Comparison of ENCODE assay signal across 15 cellular contexts in the genomic region with DNA sequence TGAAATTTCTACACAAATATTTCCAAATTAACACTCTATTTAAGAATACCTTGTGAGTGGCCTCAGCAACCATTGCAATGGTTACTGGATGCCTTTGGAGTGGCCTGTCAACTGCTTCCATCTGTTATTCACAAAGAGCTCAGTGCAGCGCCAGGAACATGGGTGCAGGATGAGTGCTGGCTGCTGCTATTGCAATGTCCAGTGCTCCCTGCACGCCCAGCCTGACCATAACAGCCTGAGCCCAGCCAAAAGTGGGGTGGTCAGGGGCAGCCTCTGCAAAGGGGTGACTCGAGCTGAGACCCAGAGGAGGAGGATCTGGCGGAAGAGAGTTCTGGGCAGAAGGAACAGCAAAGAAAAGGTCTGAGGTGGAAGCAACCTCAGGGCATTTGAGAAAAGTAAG. TPM values are rescaled to one million over a fixed set of nuclear protein-coding genes. Genes with fewer than 3 reads are reported as not detected.
DNase-seq lines count a peak whose midpoint lies in the region; ATAC-seq and TF ChIP-seq lines count a peak whose summit lies in the region.
"Had no signal": no experiment of that assay in that cellular context is flagged by ENCODE, and none has a peak within 500 bp of the region (broad histone marks: within the 10 kb centered on the region; RNA-seq: fewer than 3 reads in every experiment).

No MANE protein-coding gene starts in this region.

- H3K27ac Mint-ChIP-seq in stimulated activated naive CD8-positive, alpha-beta T cell treated with anti-CD3 and anti-CD28 coated beads, Interleukin-15, Interleukin-2, amounts not matched to agents 100 ng/mL and 50 ng/mL, for 24 hours, result peak overlapping the region; percentile 94
- peak overlapping the region; percentile 87 for H3K27ac Mint-ChIP-seq in activated CD4-positive, alpha-beta memory T cell treated with anti-CD3 and anti-CD28 coated beads for 36 hours
- peak overlapping the region in 4 of 6 donors; percentile 17 to 92 (median 88) for H3K27ac Mint-ChIP-seq in immature natural killer cell

- intact Hi-C loops in activated CD4-positive, alpha-beta memory T cell treated with anti-CD3 and anti-CD28 coated beads for 36 hours (cut with micrococcal nuclease), result no loop called here

- no peak overlapping the region for H3K27ac ChIP-seq in RWPE1
- H3K27ac ChIP-seq: BLaER1, cardiac muscle cell had no signal

- no peak for ATAC-seq in stimulated activated naive CD8-positive, alpha-beta T cell treated with anti-CD3 and anti-CD28 coated beads, Interleukin-15, Interleukin-2, amounts not matched to agents 100 U/mL and 50 U/mL, for 24 hours
- no peak for ATAC-seq in HG03460 (IDR thresholded peaks at IDR 0.05; ENCODE audit: unreplicated experiment)

- no peak for TF ChIP-seq CTCF in RWPE1 (conservative IDR thresholded peaks at IDR 0.05; ENCODE audit: low read depth)

- CTCF ChIA-PET in activated CD4-positive, alpha-beta memory T cell treated with anti-CD3 and anti-CD28 coated beads for 36 hours (lab: Charles Lee), result interaction anchor here (1.4 to 2.6 kb wide), 2 partner anchors 10 to 12 kb away, joined by 4 to 9 read pairs; no protein-coding TSS in a partner anchor
- CTCF ChIA-PET in RWPE1 (lab: Yijun Ruan, JAX), result interaction anchor here (0.5 kb wide), 1 partner anchor 9 kb away, joined by 3 read pairs; no protein-coding TSS in a partner anchor

- H3K27me3 Mint-ChIP-seq in stimulated activated naive CD8-positive, alpha-beta T cell treated with anti-CD3 and anti-CD28 coated beads, Interleukin-15, Interleukin-2, amounts not matched to agents 100 ng/mL and 50 ng/mL, for 24 hours, result no peaks in the 10 kb centered on the region
- H3K27me3 Mint-ChIP-seq in activated CD4-positive, alpha-beta memory T cell treated with anti-CD3 and anti-CD28 coated beads for 36 hours, result no peaks in the 10 kb centered on the region
- peaks cover 0 to 2% (median under 1%) of the 10 kb centered on the region in 3 donors for H3K27me3 Mint-ChIP-seq in immature natural killer cell (ENCODE audit: low read depth in 3 of 3)

- peaks cover 75% of the 10 kb centered on the region for H3K4me1 Mint-ChIP-seq in stimulated activated naive CD8-positive, alpha-beta T cell treated with anti-CD3 and anti-CD28 coated beads, Interleukin-15, Interleukin-2, amounts not matched to agents 100 ng/mL and 50 ng/mL, for 24 hours (ENCODE audit: low read depth)
- H3K4me1 Mint-ChIP-seq in activated CD4-positive, alpha-beta memory T cell treated with anti-CD3 and anti-CD28 coated beads for 36 hours (ENCODE audit: low read depth), result peaks cover 66% of the 10 kb centered on the region
- peaks cover 66% of the 10 kb centered on the region in 2 donors for H3K4me1 Mint-ChIP-seq in immature natural killer cell

- H3K4me3 Mint-ChIP-seq in stimulated activated naive CD8-positive, alpha-beta T cell treated with anti-CD3 and anti-CD28 coated beads, Interleukin-15, Interleukin-2, amounts not matched to agents 100 ng/mL and 50 ng/mL, for 24 hours, result peak overlapping the region; percentile 70
- H3K4me3 Mint-ChIP-seq in activated CD4-positive, alpha-beta memory T cell treated with anti-CD3 and anti-CD28 coated beads for 36 hours, result peak overlapping the region; percentile 66
- peak overlapping the region in 4 of 5 donors; percentile 62 to 87 (median 73) for H3K4me3 Mint-ChIP-seq in immature natural killer cell

- POLR2A ChIA-PET in activated CD4-positive, alpha-beta memory T cell treated with anti-CD3 and anti-CD28 coated beads for 36 hours (lab: Charles Lee), result interaction anchor here (0.6 to 4.0 kb wide), 2 partner anchors 10 to 12 kb away, joined by 4 to 19 read pairs; no protein-coding TSS in a partner anchor
- POLR2A ChIA-PET in RWPE1 (lab: Yijun Ruan, JAX; ENCODE audit: low non-redundant PET), result no interaction called here

- no peak for DNase-seq in stimulated activated naive CD8-positive, alpha-beta T cell treated with anti-CD3 and anti-CD28 coated beads, Interleukin-15, Interleukin-2, amounts not matched to agents 100 U/mL and 50 U/mL, for 24 hours
- DNase-seq in activated CD4-positive, alpha-beta memory T cell treated with anti-CD3 and anti-CD28 coated beads for 36 hours, result peak; percentile 7
- DNase-seq in immature natural killer cell (no peak), SHP77 treated with DMSO at 0.1 percent for 48 hours (lab: John Stamatoyannopoulos, UW) (no peak), RWPE1 (ENCODE audit: low spot score) (no peak)
- DNase-seq: activated CD4-positive, alpha-beta T cell treated with anti-CD3 and anti-CD28 coated beads, Interleukin-2, amount 50 U/mL, for 4 hours; DMS53; naive B cell; NCI-H1436 treated with DMSO at 0.1 percent for 48 hours; NCI-H345; stimulated activated CD4-positive, alpha-beta T cell treated with anti-CD3 and anti-CD28 coated beads, Interleukin-12 subunit alpha, Interleukin-12 subunit beta, amount 100 ng/mL, for 4 hours had no signal

- H3K36me3 Mint-ChIP-seq in stimulated activated naive CD8-positive, alpha-beta T cell treated with anti-CD3 and anti-CD28 coated beads, Interleukin-15, Interleukin-2, amounts not matched to agents 100 ng/mL and 50 ng/mL, for 24 hours (ENCODE audit: low read depth), result peaks cover 16% of the 10 kb centered on the region
- H3K36me3 Mint-ChIP-seq in activated CD4-positive, alpha-beta memory T cell treated with anti-CD3 and anti-CD28 coated beads for 36 hours, result peaks cover 4% of the 10 kb centered on the region
- H3K36me3 Mint-ChIP-seq in immature natural killer cell, result peaks cover 0 to 12% (median 8%) of the 10 kb centered on the region in 3 donors

- H3K9me3 Mint-ChIP-seq in stimulated activated naive CD8-positive, alpha-beta T cell treated with anti-CD3 and anti-CD28 coated beads, Interleukin-15, Interleukin-2, amounts not matched to agents 100 ng/mL and 50 ng/mL, for 24 hours, result no peaks in the 10 kb centered on the region
- H3K9me3 Mint-ChIP-seq in activated CD4-positive, alpha-beta memory T cell treated with anti-CD3 and anti-CD28 coated beads for 36 hours, result no peaks in the 10 kb centered on the region
- no peaks in the 10 kb centered on the region for H3K9me3 Mint-ChIP-seq in immature natural killer cell

RNA-seq across cellular contexts. Expression of gene CASS4, which starts 18.4 kb away (rescaled TPM):
- 1 to 10 TPM; 7.8 to 8.6 TPM for total RNA-seq in activated CD4-positive, alpha-beta memory T cell treated with anti-CD3 and anti-CD28 coated beads for 36 hours
- polyA plus RNA-seq in immature natural killer cell, result 1 to 10 TPM; 3.2 to 5.5 (median 3.5) TPM
- polyA plus RNA-seq: cardiac muscle cell had no signal

RNA-seq across cellular contexts. Expression of gene RTF2, which starts 38.0 kb away (rescaled TPM):
- total RNA-seq in activated CD4-positive, alpha-beta memory T cell treated with anti-CD3 and anti-CD28 coated beads for 36 hours, result 10 to 100 TPM; 81.8 to 83.1 TPM
- polyA plus RNA-seq in immature natural killer cell, result 100 to 1,000 TPM; 155 to 163 (median 161) TPM

RNA-seq across cellular contexts. Expression of gene CSTF1, which starts 38.0 kb away (rescaled TPM):
- 10 to 100 TPM; 53.9 to 56.6 TPM for total RNA-seq in activated CD4-positive, alpha-beta memory T cell treated with anti-CD3 and anti-CD28 coated beads for 36 hours
- polyA plus RNA-seq in immature natural killer cell, result 10 to 100 TPM; 21.2 to 42.2 (median 30.6) TPM

RNA-seq across cellular contexts. Expression of gene AURKA, which starts 38.5 kb away (rescaled TPM):
- total RNA-seq in activated CD4-positive, alpha-beta memory T cell treated with anti-CD3 and anti-CD28 coated beads for 36 hours, result 100 to 1,000 TPM in 1 of 2 experiments, 10 to 100 TPM in 1; 99.7 to 101 TPM
- polyA plus RNA-seq in immature natural killer cell, result 1 to 10 TPM; 1.1 to 2.2 (median 1.8) TPM
